ENCODE assay signal across 8 cellular contexts in genomic region chr19:46659151-46660007, GRCh38. TPM values are rescaled to one million over a fixed set of nuclear protein-coding genes. Genes with fewer than 3 reads are reported as not detected.
A peak's percentile ranks its signal among the peaks of the same experiment; 100 is the strongest.
DNase-seq lines count a peak whose midpoint lies in the region; ATAC-seq, FAIRE-seq and TF ChIP-seq lines count a peak whose summit lies in the region.

No MANE protein-coding gene starts in this region.

- H3K9me3 Mint-ChIP-seq in activated CD4-positive, alpha-beta T cell treated with anti-CD3 and anti-CD28 coated beads for 36 hours (ENCODE audit: low read depth), result no peaks in the 10 kb centered on the region

- peak overlapping the region; percentile 80 for H3K4me3 ChIP-seq in rectal smooth muscle tissue (ENCODE audit: low read length)

- peaks cover 3% of the 10 kb centered on the region for H3K27me3 ChIP-seq in rectal smooth muscle tissue (ENCODE audit: control insufficient read depth, insufficient read depth, low read length)

- DNase-seq in activated CD4-positive, alpha-beta T cell treated with anti-CD3 and anti-CD28 coated beads for 36 hours, result peak; percentile 24
- no peak for DNase-seq in activated CD4-positive, alpha-beta T cell treated with anti-CD3 and anti-CD28 coated beads for 48 hours
- DNase-seq in T-helper 17 cell (no peak), globus pallidus (ENCODE audit: low spot score) (peak; percentile 62), D721Med (ENCODE audit: insufficient read length, low spot score) (no peak)

- H3K4me1 ChIP-seq in rectal smooth muscle tissue (ENCODE audit: control insufficient read depth, insufficient read depth, low read length), result peaks cover 10% of the 10 kb centered on the region

- ATAC-seq in activated CD4-positive, alpha-beta T cell treated with anti-CD3 and anti-CD28 coated beads for 36 hours, result no peak
- ATAC-seq in T-helper 17 cell, result no peak
- no peak for ATAC-seq in HG02623 (IDR thresholded peaks at IDR 0.05; ENCODE audit: unreplicated experiment)
- ATAC-seq in HG03135 (IDR thresholded peaks at IDR 0.05; ENCODE audit: unreplicated experiment), result no peak

- peak overlapping the region; percentile 66 for H3K4me3 Mint-ChIP-seq in activated CD4-positive, alpha-beta T cell treated with anti-CD3 and anti-CD28 coated beads for 36 hours
- peak overlapping the region; percentile 91 for H3K4me3 Mint-ChIP-seq in T-helper 17 cell

- POLR2A ChIA-PET in activated CD4-positive, alpha-beta T cell treated with anti-CD3 and anti-CD28 coated beads for 36 hours (lab: Charles Lee), result interaction anchor here (0.6 to 1.2 kb wide), 3 partner anchors 48 to 584 kb away, joined by 3 to 4 read pairs (median 4); partner anchors contain the start of gene CALM3

- intact Hi-C loops in activated CD4-positive, alpha-beta T cell treated with anti-CD3 and anti-CD28 coated beads for 36 hours (cut with DNase I, micrococcal nuclease), result loop anchor here in 1 of 2 experiments (1.0 to 5.0 kb wide), 3 partner anchors 11 to 615 kb away; partner anchors contain the start of gene INAFM1

- peaks cover 17% of the 10 kb centered on the region for H3K27me3 Mint-ChIP-seq in activated CD4-positive, alpha-beta T cell treated with anti-CD3 and anti-CD28 coated beads for 36 hours
- H3K27me3 Mint-ChIP-seq in T-helper 17 cell, result peaks cover 33% of the 10 kb centered on the region

- CTCF ChIA-PET in activated CD4-positive, alpha-beta T cell treated with anti-CD3 and anti-CD28 coated beads for 36 hours (lab: Charles Lee), result interaction anchor here (6.5 kb wide), 1 partner anchor 43 kb away, joined by 206 read pairs; no protein-coding TSS in a partner anchor

- no peak for TF ChIP-seq CTCF in D721Med (IDR thresholded peaks at IDR 0.05; ENCODE audit: insufficient read depth, missing control alignments)

- peaks cover 28% of the 10 kb centered on the region for H3K4me1 Mint-ChIP-seq in activated CD4-positive, alpha-beta T cell treated with anti-CD3 and anti-CD28 coated beads for 36 hours
- H3K4me1 Mint-ChIP-seq in T-helper 17 cell, result peaks cover 16% of the 10 kb centered on the region

- peak overlapping the region; percentile 84 for H3K27ac ChIP-seq in rectal smooth muscle tissue (ENCODE audit: low read depth, low read length)

- H3K36me3 ChIP-seq in rectal smooth muscle tissue (ENCODE audit: control insufficient read depth, insufficient read depth, low read length), result no peaks in the 10 kb centered on the region

- no peak for FAIRE-seq in D721Med (lab: Jason Lieb, UNC)

- H3K36me3 Mint-ChIP-seq in activated CD4-positive, alpha-beta T cell treated with anti-CD3 and anti-CD28 coated beads for 36 hours (ENCODE audit: low read depth), result no peaks in the 10 kb centered on the region
- peaks cover 3% of the 10 kb centered on the region for H3K36me3 Mint-ChIP-seq in T-helper 17 cell (ENCODE audit: low read depth)

- peak overlapping the region; percentile 45 for H3K9ac ChIP-seq in rectal smooth muscle tissue (ENCODE audit: low read length)

- no peak overlapping the region for H3K27ac Mint-ChIP-seq in activated CD4-positive, alpha-beta T cell treated with anti-CD3 and anti-CD28 coated beads for 36 hours
- H3K27ac Mint-ChIP-seq in T-helper 17 cell, result no peak overlapping the region

- no peaks in the 10 kb centered on the region for H3K9me3 ChIP-seq in T-helper 17 cell (ENCODE audit: control insufficient read depth, low read length, poor library complexity, severe bottlenecking)

RNA-seq across cellular contexts. Expression of gene DACT3, which starts 1.6 kb away (rescaled TPM):
- 1 to 10 TPM; 2.9 to 3.1 TPM for total RNA-seq in activated CD4-positive, alpha-beta T cell treated with anti-CD3 and anti-CD28 coated beads for 36 hours
- not detected for total RNA-seq in T-helper 17 cell

RNA-seq across cellular contexts. Expression of gene GNG8, which starts 23.4 kb away (rescaled TPM):
- 10 to 100 TPM; 13.8 to 17.4 TPM for total RNA-seq in activated CD4-positive, alpha-beta T cell treated with anti-CD3 and anti-CD28 coated beads for 36 hours
- total RNA-seq in T-helper 17 cell, result not detected

RNA-seq across cellular contexts. Expression of gene PTGIR, which starts 34.5 kb away (rescaled TPM):
- 10 to 100 TPM; 40.1 to 41.0 TPM for total RNA-seq in activated CD4-positive, alpha-beta T cell treated with anti-CD3 and anti-CD28 coated beads for 36 hours
- total RNA-seq in T-helper 17 cell, result 10 to 100 TPM in 1 of 2 donors, under 1 TPM in 1; 0.70 to 12.5 TPM

RNA-seq across cellular contexts. Expression of gene PRKD2, which starts 57.5 kb away (rescaled TPM):
- total RNA-seq in activated CD4-positive, alpha-beta T cell treated with anti-CD3 and anti-CD28 coated beads for 36 hours, result 10 to 100 TPM; 76.0 to 78.3 TPM
- total RNA-seq in T-helper 17 cell, result 100 to 1,000 TPM; 112 to 122 TPM

RNA-seq across cellular contexts. Expression of gene CALM3, which starts 58.2 kb away (rescaled TPM):
- 100 to 1,000 TPM; 493 to 631 TPM for total RNA-seq in activated CD4-positive, alpha-beta T cell treated with anti-CD3 and anti-CD28 coated beads for 36 hours
- total RNA-seq in T-helper 17 cell, result 100 to 1,000 TPM; 160 to 236 TPM

Comparison
In these comparisons a context has a peak if more than half of its experiments do, and no peak if none do; other contexts are left out.
1. DNase-seq: peak in activated CD4-positive, alpha-beta T cell treated with anti-CD3 and anti-CD28 coated beads for 36 hours (single experiment) and globus pallidus (single experiment); none in activated CD4-positive, alpha-beta T cell treated with anti-CD3 and anti-CD28 coated beads for 48 hours (single experiment), T-helper 17 cell (0 of 3) and D721Med (single experiment).
2. RNA of gene GNG8, which starts 23.4 kb away (total RNA-seq): 13.8 to 17.4 TPM in activated CD4-positive, alpha-beta T cell treated with anti-CD3 and anti-CD28 coated beads for 36 hours; not detected in T-helper 17 cell; every median in the first group is over 4 times any median in the second.